ENCODE assay signal across 8 cellular contexts in the genomic region with DNA sequence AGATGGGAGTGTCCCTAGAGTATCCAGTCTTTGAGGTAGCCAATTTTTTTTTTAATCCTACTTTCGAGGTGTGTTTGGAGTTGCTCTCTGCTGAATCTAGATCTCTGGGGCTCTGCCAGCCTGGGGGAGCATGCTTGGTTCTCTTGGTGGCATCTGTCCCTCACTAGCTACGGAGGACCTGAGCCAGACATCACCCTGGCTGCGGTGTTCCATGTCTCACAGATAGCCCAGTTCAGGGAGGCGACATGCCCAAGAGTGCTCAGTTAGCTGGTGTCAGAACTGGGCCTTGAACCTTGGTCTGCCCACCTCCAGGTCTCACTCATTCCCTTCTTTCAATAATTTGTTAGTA. TPM values are rescaled to one million over a fixed set of nuclear protein-coding genes. Genes with fewer than 3 reads are reported as not detected.
DNase-seq lines count a peak whose midpoint lies in the region; ATAC-seq and TF ChIP-seq lines count a peak whose summit lies in the region.

No MANE protein-coding gene starts in this region.

- CTCF ChIA-PET in BJ (lab: Yijun Ruan, JAX) = interaction anchor here (0.6 to 1.8 kb wide), 5 partner anchors 9 to 254 kb away, joined by 3 to 6 read pairs (median 3); no protein-coding TSS in a partner anchor

- ATAC-seq in GM19463 (IDR thresholded peaks at IDR 0.05; ENCODE audit: unreplicated experiment) = no peak
- no peak for ATAC-seq in HG03521 (IDR thresholded peaks at IDR 0.05; ENCODE audit: unreplicated experiment)

- DNase-seq in BJ (ENCODE audit: low read depth) = no peak
- no peak for DNase-seq in NT2/D1 (ENCODE audit: low read depth, low spot score)
- DNase-seq in endothelial cell (ENCODE audit: low spot score) = no peak
- DNase-seq in nephron progenitor cell = no peak
- DNase-seq in 8988T = no peak
- DNase-seq in kidney tubule cell (ENCODE audit: low spot score) = no peak

- no peaks in the 10 kb centered on the region for H3K9me3 Mint-ChIP-seq in endothelial cell (ENCODE audit: unreplicated experiment)
- no peaks in the 10 kb centered on the region for H3K9me3 Mint-ChIP-seq in nephron progenitor cell

- peak overlapping the region; percentile 48 for H3K27ac Mint-ChIP-seq in endothelial cell (ENCODE audit: unreplicated experiment)
- no peak overlapping the region for H3K27ac Mint-ChIP-seq in nephron progenitor cell

- POLR2A ChIA-PET in BJ (lab: Charles Lee) = interaction anchor here (0.6 kb wide), 1 partner anchor 10 kb away, joined by 8 read pairs; no protein-coding TSS in a partner anchor

- H3K4me1 Mint-ChIP-seq in endothelial cell (ENCODE audit: unreplicated experiment) (peaks cover 44% of the 10 kb centered on the region), nephron progenitor cell (peaks cover 50% of the 10 kb centered on the region)

- H3K4me3 Mint-ChIP-seq in endothelial cell (ENCODE audit: unreplicated experiment) (peak overlapping the region; percentile 84), nephron progenitor cell (peak overlapping the region; percentile 75)

- H3K4me1 ChIP-seq in NT2/D1 (ENCODE audit: insufficient read depth, insufficient read length) = peaks cover 8% of the 10 kb centered on the region

- no peaks in the 10 kb centered on the region for H3K27me3 ChIP-seq in BJ (ENCODE audit: control insufficient read depth, insufficient read depth, low read length)
- H3K27me3 ChIP-seq in NT2/D1 (ENCODE audit: insufficient read depth, insufficient read length) = no peaks in the 10 kb centered on the region

- H3K36me3 ChIP-seq in BJ (ENCODE audit: control insufficient read depth, insufficient read depth, low read length) (peaks cover 8% of the 10 kb centered on the region), NT2/D1 (ENCODE audit: insufficient read depth, insufficient read length, low read length) (peaks cover 15% of the 10 kb centered on the region)

- no peaks in the 10 kb centered on the region for H3K36me3 Mint-ChIP-seq in endothelial cell (ENCODE audit: low read depth, unreplicated experiment)
- no peaks in the 10 kb centered on the region for H3K36me3 Mint-ChIP-seq in nephron progenitor cell (ENCODE audit: low read depth)

- peak overlapping the region; percentile 59 for H3K4me3 ChIP-seq in BJ (ENCODE audit: low read depth, low read length)
- H3K4me3 ChIP-seq in NT2/D1 (ENCODE audit: insufficient read length, low read depth) = peak overlapping the region; percentile 64

- no peaks in the 10 kb centered on the region for H3K9me3 ChIP-seq in NT2/D1 (ENCODE audit: insufficient read depth, low read length)

- H3K27me3 Mint-ChIP-seq in endothelial cell (ENCODE audit: unreplicated experiment) = peaks cover 4% of the 10 kb centered on the region
- H3K27me3 Mint-ChIP-seq in nephron progenitor cell (ENCODE audit: low read depth, poor library complexity) = peaks cover 24% of the 10 kb centered on the region

- H3K9ac ChIP-seq in NT2/D1 (ENCODE audit: insufficient read length, low read depth) = peak overlapping the region; percentile 87

- no peak for TF ChIP-seq CTCF in BJ (IDR thresholded peaks at IDR 0.05; ENCODE audit: insufficient read depth, low read depth, low read length)
- TF ChIP-seq CTCF in endothelial cell (IDR thresholded peaks at IDR 0.05; ENCODE audit: unreplicated experiment) = no peak
- TF ChIP-seq CTCF in nephron progenitor cell (IDR thresholded peaks at IDR 0.05) = no peak

RNA-seq across cellular contexts. Expression of a gene that starts 0.5 kb away (rescaled TPM):
- polyA plus RNA-seq in BJ (2011; rRNA removed) = 43.0 and 71.2 TPM in 2 replicates
- polyA minus RNA-seq in BJ (2011; rRNA and poly(A)+ RNA removed) = 22.1 and 26.2 TPM in 2 replicates
- total RNA-seq in endothelial cell (ENCODE audit: unreplicated experiment) = 17.5 TPM

RNA-seq across cellular contexts. Expression of a gene that starts 18.5 kb away (rescaled TPM):
- 19.4 and 34.6 TPM in 2 replicates for polyA plus RNA-seq in BJ (2011; rRNA removed)
- 44.0 and 49.7 TPM in 2 replicates for polyA minus RNA-seq in BJ (2011; rRNA and poly(A)+ RNA removed)
- total RNA-seq in endothelial cell (ENCODE audit: unreplicated experiment) = 80.9 TPM
